In genomic region chr13:114049026-114049425, GRCh38 we compare ENCODE assay signal across 9 cellular contexts.
DNase-seq lines count a peak whose midpoint lies in the region; ATAC-seq and TF ChIP-seq lines count a peak whose summit lies in the region.
"Had no signal": no experiment of that assay in that cellular context is flagged by ENCODE, and none has a peak within 500 bp of the region (broad histone marks: within the 10 kb centered on the region; RNA-seq: fewer than 3 reads in every experiment).

No MANE protein-coding gene starts in this region.

- peak overlapping the region; percentile 81 for H3K4me3 Mint-ChIP-seq in activated naive CD4-positive, alpha-beta T cell treated with anti-CD3 and anti-CD28 coated beads, Interleukin-2, amount 50 U/mL, for 24 hours

- no peaks in the 10 kb centered on the region for H4K20me1 ChIP-seq in MM.1S (ENCODE audit: insufficient read depth, low read length)
- no peaks in the 10 kb centered on the region for H4K20me1 ChIP-seq in mammary epithelial cell (ENCODE audit: insufficient read depth, low read length)

- H3K9me3 ChIP-seq in MM.1S (replicated peaks; ENCODE audit: insufficient read depth, low read length) = no peaks in the 10 kb centered on the region
- no peaks in the 10 kb centered on the region for H3K9me3 ChIP-seq in gastrocnemius medialis
- no peaks in the 10 kb centered on the region for H3K9me3 ChIP-seq in mammary epithelial cell (replicated peaks; ENCODE audit: insufficient read depth, low read length)

- ATAC-seq in GM19395 (IDR thresholded peaks at IDR 0.05; ENCODE audit: unreplicated experiment) (peak; percentile 73), gastrocnemius medialis (no peak)

- H3K27me3 Mint-ChIP-seq in activated naive CD4-positive, alpha-beta T cell treated with anti-CD3 and anti-CD28 coated beads, Interleukin-2, amount 50 U/mL, for 24 hours = no peaks in the 10 kb centered on the region

- H3K27me3 ChIP-seq in MM.1S (replicated peaks; ENCODE audit: insufficient read depth, low read length) (no peaks in the 10 kb centered on the region), gastrocnemius medialis (no peaks in the 10 kb centered on the region), mammary epithelial cell (ENCODE audit: insufficient read depth, low read length) (no peaks in the 10 kb centered on the region)

- no peak overlapping the region for H3K4me3 ChIP-seq in MM.1S (ENCODE audit: low read length)
- no peak overlapping the region for H3K4me3 ChIP-seq in gastrocnemius medialis
- no peak overlapping the region for H3K4me3 ChIP-seq in mammary epithelial cell (replicated peaks in 1 of 3; ENCODE audit: insufficient read depth in 1 of 3, low read depth in 2 of 3, low read length in 3 of 3)

- H3K79me2 ChIP-seq in MM.1S (ENCODE audit: low read length) (peaks cover 85% of the 10 kb centered on the region), mammary epithelial cell (ENCODE audit: insufficient read depth, low read length) (no peaks in the 10 kb centered on the region)

- intact Hi-C loops in gastrocnemius medialis (cut with DNase I; ENCODE audit: low total_unique reads) (no loop called here), mammary epithelial cell (cut with micrococcal nuclease) (no loop called here)

- peak overlapping the region; percentile 92 for H3K27ac Mint-ChIP-seq in activated naive CD4-positive, alpha-beta T cell treated with anti-CD3 and anti-CD28 coated beads, Interleukin-2, amount 50 U/mL, for 24 hours

- H3K9ac ChIP-seq in MM.1S (ENCODE audit: low read length) (peak overlapping the region; percentile 37), mammary epithelial cell (ENCODE audit: insufficient read depth, low read length) (no peak overlapping the region)

- H2AFZ ChIP-seq in MM.1S (ENCODE audit: low read length) (no peak overlapping the region), mammary epithelial cell (ENCODE audit: low read depth, low read length) (no peak overlapping the region)

- TF ChIP-seq CTCF in MM.1S (IDR thresholded peaks at IDR 0.05; ENCODE audit: low read length) (no peak), gastrocnemius medialis (IDR thresholded peaks at IDR 0.05 in 4 of 5, conservative IDR thresholded peaks at IDR 0.05 in 1 of 5) (no peak), mammary epithelial cell (conservative IDR thresholded peaks at IDR 0.05 in 1 of 2, IDR thresholded peaks at IDR 0.05 in 1 of 2; ENCODE audit: extremely low read depth in 1 of 2, insufficient read depth in 1 of 2, low read depth in 1 of 2, low read length in 2 of 2) (no peak)

- peak overlapping the region; percentile 36 for H3K4me2 ChIP-seq in MM.1S (ENCODE audit: low read depth, low read length)
- no peak overlapping the region for H3K4me2 ChIP-seq in mammary epithelial cell (ENCODE audit: insufficient read depth, low read depth, low read length)

- dilution Hi-C loops in mammary epithelial cell (cut with HindIII; ENCODE audit: low sequenced_read_pairs) = no loop called here

- H3K9me2 ChIP-seq in MM.1S (replicated peaks; ENCODE audit: insufficient read depth, low read length) = no peaks in the 10 kb centered on the region

- DNase-seq in MM.1S = peak; percentile 90
- peak; percentile 46 for DNase-seq in stimulated activated CD8-positive, alpha-beta memory T cell treated with anti-CD3 and anti-CD28 coated beads, Interleukin-4, amount 100 ng/mL, for 24 hours (ENCODE audit: low read depth)
- no peak for DNase-seq in SW 1271 (lab: John Stamatoyannopoulos, UW)
- no peak for DNase-seq in gastrocnemius medialis
- DNase-seq in mammary epithelial cell = no peak
- no peak for DNase-seq in NCI-H1048 (lab: John Stamatoyannopoulos, UW)
- DNase-seq: NCI-H510A treated with DMSO at 0.1 percent for 48 hours had no signal

- in situ Hi-C loops in gastrocnemius medialis (cut with MboI; ENCODE audit: low sequenced_read_pairs in 4 of 4) = no loop called here
- in situ Hi-C loops in mammary epithelial cell (cut with MboI; ENCODE audit: low sequenced_read_pairs in 2 of 2) = no loop called here

- 95% methylated on average over 8 of the region's 15 CpGs for WGBS in mammary epithelial cell (ENCODE audit: low coverage, missing lambda C conversion rate)

- H3K4me1 Mint-ChIP-seq in activated naive CD4-positive, alpha-beta T cell treated with anti-CD3 and anti-CD28 coated beads, Interleukin-2, amount 50 U/mL, for 24 hours = peaks cover 64% of the 10 kb centered on the region

- no TSS peak for BruUV-seq in mammary epithelial cell (replicated peaks; lab: Mats Ljungman, UMichigan)

- no peak for TF ChIP-seq POLR2A in gastrocnemius medialis (IDR thresholded peaks at IDR 0.05)

- H3K36me3 Mint-ChIP-seq in activated naive CD4-positive, alpha-beta T cell treated with anti-CD3 and anti-CD28 coated beads, Interleukin-2, amount 50 U/mL, for 24 hours = peaks cover 4% of the 10 kb centered on the region

- H3K4me1 ChIP-seq in MM.1S (ENCODE audit: low read length) = peaks cover 44% of the 10 kb centered on the region
- H3K4me1 ChIP-seq in gastrocnemius medialis = no peaks in the 10 kb centered on the region
- H3K4me1 ChIP-seq in mammary epithelial cell (ENCODE audit: insufficient read depth, low read length) = no peaks in the 10 kb centered on the region

- CTCF ChIA-PET in mammary epithelial cell (lab: Charles Lee; ENCODE audit: low non-redundant PET) = no interaction called here

- H3K36me3 ChIP-seq in MM.1S (replicated peaks; ENCODE audit: insufficient read depth, low read length) (no peaks in the 10 kb centered on the region; the same call in 1 of the 2 replicates), gastrocnemius medialis (peaks cover 0 to 13% of the 10 kb centered on the region in 2 donors), mammary epithelial cell (ENCODE audit: insufficient read depth, low read length) (no peaks in the 10 kb centered on the region)

- peaks cover 45% of the 10 kb centered on the region for H3F3A ChIP-seq in MM.1S (ENCODE audit: insufficient read depth, low read length)

- H3K27ac ChIP-seq in MM.1S (ENCODE audit: low read length) = peak overlapping the region; percentile 86
- H3K27ac ChIP-seq in gastrocnemius medialis = no peak overlapping the region
- no peak overlapping the region for H3K27ac ChIP-seq in mammary epithelial cell (ENCODE audit: insufficient read depth, low read depth, low read length)

- no peaks in the 10 kb centered on the region for H3K9me3 Mint-ChIP-seq in activated naive CD4-positive, alpha-beta T cell treated with anti-CD3 and anti-CD28 coated beads, Interleukin-2, amount 50 U/mL, for 24 hours

Comparison
In these comparisons a context has a peak if more than half of its experiments do, and no peak if none do; other contexts are left out.
1. DNase-seq: peak in MM.1S (single experiment) and stimulated activated CD8-positive, alpha-beta memory T cell treated with anti-CD3 and anti-CD28 coated beads, Interleukin-4, amount 100 ng/mL, for 24 hours (single experiment); none in SW 1271 (0 of 2), gastrocnemius medialis (0 of 2), mammary epithelial cell (single experiment) and NCI-H1048 (single experiment).